ENCODE assay signal across 28 cellular contexts in genomic region chr6:30776361-30777223, GRCh38. TPM values are rescaled to one million over a fixed set of nuclear protein-coding genes. Genes with fewer than 3 reads are reported as not detected.
DNase-seq lines count a peak whose midpoint lies in the region; ATAC-seq, FAIRE-seq and TF ChIP-seq lines count a peak whose summit lies in the region.
"Had no signal": no experiment of that assay in that cellular context is flagged by ENCODE, and none has a peak within 500 bp of the region (broad histone marks: within the 10 kb centered on the region; RNA-seq: fewer than 3 reads in every experiment).

No MANE protein-coding gene starts in this region.

- TF ChIP-seq CTCF in CD14-positive monocyte (IDR thresholded peaks at IDR 0.05), result no peak
- TF ChIP-seq CTCF in RWPE1 (conservative IDR thresholded peaks at IDR 0.05; ENCODE audit: low read depth), result no peak
- TF ChIP-seq CTCF in K562 (IDR thresholded peaks at IDR 0.05 in 2 of 3, conservative IDR thresholded peaks at IDR 0.05 in 1 of 3; ENCODE audit: insufficient read depth in 2 of 3, low read depth in 1 of 3, low read length in 3 of 3), result no peak

- H3K9ac ChIP-seq in K562 (ENCODE audit: insufficient read depth in 1 of 2, low read depth in 2 of 2, low read length in 2 of 2) (no peak overlapping the region), trophoblast cell (ENCODE audit: low read length) (no peak overlapping the region)
- H3K9ac ChIP-seq: BLaER1, KMS-11 had no signal

- DNase-seq in CD14-positive monocyte (ENCODE audit: low spot score) (no peak), RWPE1 (ENCODE audit: low spot score) (no peak), K562 (ENCODE audit: extremely low read depth in 1 of 4, low spot score in 3 of 4) (no peak), trophoblast cell (no peak), AML-193 (lab: John Stamatoyannopoulos, UW) (no peak), NCI-H774 (lab: John Stamatoyannopoulos, UW) (no peak)
- DNase-seq: activated CD4-positive, alpha-beta T cell treated with anti-CD3 and anti-CD28 coated beads for 1 hour; activated CD8-positive, alpha-beta memory T cell treated with anti-CD3 and anti-CD28 coated beads for 24 hours; activated effector memory CD4-positive, alpha-beta T cell treated with anti-CD3 and anti-CD28 coated beads, Interleukin-2, amount 50 U/mL, for 16 hours; left ventricle myocardium superior; MM.1S; naive B cell; NCI-H1436 treated with DMSO at 0.1 percent for 48 hours; NCI-H446 treated with DMSO at 0.1 percent for 48 hours; occipital lobe; OCI-M1; T-helper 17 cell; transverse colon had no signal

- no peak for TF ChIP-seq POLR2A in K562 (conservative IDR thresholded peaks at IDR 0.05)

- H3K18ac ChIP-seq in trophoblast cell (ENCODE audit: low read length), result no peak overlapping the region

- H3K79me1 ChIP-seq in trophoblast cell (ENCODE audit: low read length), result peaks cover 28% of the 10 kb centered on the region

- CTCF ChIA-PET in RWPE1 (lab: Yijun Ruan, JAX) (interaction anchor here (0.6 kb wide), 2 partner anchors 139 to 574 kb away, joined by 3 read pairs; no protein-coding TSS in a partner anchor), K562 (lab: Yijun Ruan, JAX; ENCODE audit: low intra/inter-chr PET ratio) (no interaction called here)

- peaks cover 0 to 2% (median 0%) of the 10 kb centered on the region in 7 donors for H3K9me3 Mint-ChIP-seq in CD14-positive monocyte
- H3K9me3 Mint-ChIP-seq: naive B cell had no signal

- H3K79me2 ChIP-seq in K562 (ENCODE audit: control insufficient read depth, insufficient read depth, low read length), result no peaks in the 10 kb centered on the region
- peaks cover 4% of the 10 kb centered on the region for H3K79me2 ChIP-seq in trophoblast cell (ENCODE audit: control insufficient read depth, insufficient read depth, low read length, poor library complexity)

- no peaks in the 10 kb centered on the region for H4K20me1 ChIP-seq in K562 (replicated peaks; ENCODE audit: control insufficient read depth, insufficient read depth, low read length)
- H4K20me1 ChIP-seq: BLaER1 had no signal

- no peak overlapping the region for H3K23ac ChIP-seq in trophoblast cell (ENCODE audit: low read length)

- peak overlapping the region; percentile 56 for H4K91ac ChIP-seq in trophoblast cell (ENCODE audit: low read depth, low read length)

- no peak for ATAC-seq in K562
- no peak for ATAC-seq in GM21515 (IDR thresholded peaks at IDR 0.05; ENCODE audit: unreplicated experiment)
- ATAC-seq in HG03097 (IDR thresholded peaks at IDR 0.05; ENCODE audit: low FRiP score, unreplicated experiment), result no peak
- ATAC-seq: left ventricle myocardium superior, Right ventricle myocardium inferior, SK-N-SH treated with all-trans-retinoic acid at 6 μM for 48 hours, T-helper 17 cell had no signal

- peak overlapping the region; percentile 68 for H2BK12ac ChIP-seq in trophoblast cell (ENCODE audit: low read length)

- intact Hi-C loops in CD14-positive monocyte (cut with micrococcal nuclease) (loop anchor here in 1 of 2 donors (5.0 kb wide), 1 partner anchor 34 kb away; the partner anchor contains the start of genes FLOT1 and IER3), K562 (cut with micrococcal nuclease) (no loop called here)

- peaks cover 0 to 3% (median 1%) of the 10 kb centered on the region in 3 donors for H3K27me3 Mint-ChIP-seq in CD14-positive monocyte (ENCODE audit: low read depth in 3 of 3)
- H3K27me3 Mint-ChIP-seq: T-helper 17 cell had no signal

- no peak overlapping the region for H3K4me3 Mint-ChIP-seq in CD14-positive monocyte
- H3K4me3 Mint-ChIP-seq: naive B cell had no signal

- H3K9me3 ChIP-seq in K562 (replicated peaks; ENCODE audit: control insufficient read depth, insufficient read depth, low read depth, low read length), result no peaks in the 10 kb centered on the region
- H3K9me3 ChIP-seq in trophoblast cell (ENCODE audit: insufficient read depth, low read depth, low read length), result no peaks in the 10 kb centered on the region
- H3K9me3 ChIP-seq: BLaER1, transverse colon had no signal

- in situ Hi-C loops in K562 (cut with MboI), result no loop called here

- H3K36me3 ChIP-seq in K562 (ENCODE audit: control insufficient read depth, insufficient read depth, low read length) (no peaks in the 10 kb centered on the region), trophoblast cell (ENCODE audit: control insufficient read depth in 1 of 2, insufficient read depth in 2 of 2, low read length in 2 of 2) (peaks cover 0 to 2% of the 10 kb centered on the region in 2 experiments)
- H3K36me3 ChIP-seq: BLaER1, transverse colon had no signal

- H3K4me1 ChIP-seq in K562 (replicated peaks in 1 of 2; ENCODE audit: control insufficient read depth in 2 of 2, insufficient read depth in 2 of 2, low read length in 2 of 2) (peaks cover 7 to 13% of the 10 kb centered on the region in 2 experiments; a peak in 4 of 5 replicates), trophoblast cell (ENCODE audit: control insufficient read depth in 1 of 2, insufficient read depth in 2 of 2, low read length in 2 of 2) (peaks cover 22 to 25% of the 10 kb centered on the region in 2 experiments)

- H2BK120ac ChIP-seq in trophoblast cell (ENCODE audit: insufficient read depth, low read length, poor library complexity), result peak overlapping the region; percentile 60

- no peak overlapping the region for H4K8ac ChIP-seq in trophoblast cell (ENCODE audit: low read depth, low read length)

- H3K27me3 ChIP-seq in K562 (ENCODE audit: control insufficient read depth in 2 of 2, insufficient read depth in 2 of 2, low read length in 2 of 2) (no peaks in the 10 kb centered on the region), trophoblast cell (ENCODE audit: insufficient read depth, low read length) (no peaks in the 10 kb centered on the region)
- H3K27me3 ChIP-seq: BLaER1, transverse colon had no signal

- no peak overlapping the region for H4K12ac ChIP-seq in trophoblast cell (ENCODE audit: low read depth, low read length)

- FAIRE-seq in K562 (lab: Jason Lieb, UNC), result no peak
- FAIRE-seq: D721Med, endothelial cell of umbilical vein, H54, islet of Langerhans had no signal

- no peak overlapping the region for H3K14ac ChIP-seq in trophoblast cell (ENCODE audit: low read length)

- peak overlapping the region in 4 of 7 donors; percentile 4 to 58 (median 48) for H3K27ac Mint-ChIP-seq in CD14-positive monocyte
- H3K27ac Mint-ChIP-seq: naive B cell, T-helper 17 cell had no signal

- H3K27ac ChIP-seq in RWPE1, result peak overlapping the region; percentile 82
- H3K27ac ChIP-seq in K562 (ENCODE audit: extremely low read depth, low read depth, low read length), result no peak overlapping the region
- no peak overlapping the region for H3K27ac ChIP-seq in trophoblast cell (ENCODE audit: low read depth, low read length)
- H3K27ac ChIP-seq: BLaER1, KMS-11 had no signal

- H3K4ac ChIP-seq in trophoblast cell (ENCODE audit: low read depth, low read length), result no peak overlapping the region

- H2BK5ac ChIP-seq in trophoblast cell (ENCODE audit: low read depth, low read length, poor library complexity), result no peak overlapping the region

- no peak overlapping the region for H3K4me2 ChIP-seq in K562 (ENCODE audit: insufficient read depth, low read length)
- no peak overlapping the region for H3K4me2 ChIP-seq in trophoblast cell (ENCODE audit: low read length)
- H3K4me2 ChIP-seq: BLaER1, KMS-11 had no signal

- H3K36me3 Mint-ChIP-seq in CD14-positive monocyte, result peaks cover 4 to 13% of the 10 kb centered on the region in 2 donors
- H3K36me3 Mint-ChIP-seq: naive B cell had no signal

- WGBS in K562 (ENCODE audit: insufficient coverage, low coverage, missing lambda C conversion rate), result 86% methylated on average over 5 of the region's 5 CpGs
- WGBS in trophoblast cell (ENCODE audit: extremely low coverage, insufficient coverage, insufficient read length), result no CpG with 5 or more reads among the region's 5 CpGs

- H3K9me1 ChIP-seq in K562 (ENCODE audit: control insufficient read depth, insufficient read depth, low read length), result no peaks in the 10 kb centered on the region

- peaks cover 61% of the 10 kb centered on the region for H3K4me1 Mint-ChIP-seq in CD14-positive monocyte

- no peak for TF ChIP-seq RAD21 in K562 (CRISPR knock-in tag; conservative IDR thresholded peaks at IDR 0.05 in 1 of 2, IDR thresholded peaks at IDR 0.05 in 1 of 2)

- POLR2A ChIA-PET in RWPE1 (lab: Yijun Ruan, JAX; ENCODE audit: low non-redundant PET), result no interaction called here
- POLR2A ChIA-PET in K562 (lab: Yijun Ruan, JAX), result interaction anchor here (0.6 to 1.2 kb wide), 9 partner anchors 8 to 219 kb away, joined by 3 to 5 read pairs (median 3); partner anchors contain the start of gene MDC1

- peak overlapping the region; percentile 7; the same call in 1 of the 2 replicates for H2AFZ ChIP-seq in K562 (ENCODE audit: low read depth, low read length)
- H2AFZ ChIP-seq in trophoblast cell (ENCODE audit: insufficient read depth, low read length, poor library complexity), result no peak overlapping the region

- H3K4me3 ChIP-seq in K562 (no peak overlapping the region), trophoblast cell (ENCODE audit: low read depth, low read length) (no peak overlapping the region)
- H3K4me3 ChIP-seq: BLaER1, transverse colon had no signal

- BruUV-seq in K562 (replicated peaks; lab: Mats Ljungman, UMichigan), result no TSS peak

- TF ChIP-seq EP300 in K562 (IDR thresholded peaks at IDR 0.05; ENCODE audit: low read length), result no peak

- no peak overlapping the region for H2AK5ac ChIP-seq in trophoblast cell (ENCODE audit: low read length)

RNA-seq across cellular contexts. Expression of gene IER3, which starts 32.2 kb away (rescaled TPM):
- polyA plus RNA-seq in CD14-positive monocyte (10 to 100 TPM; 30.6 to 53.2 TPM), K562 (2011; rRNA removed) (8.8 and 11.5 TPM in 2 replicates), K562 (2014; fragmentation: Illumina TruSeq; extraction: Trizol) (11.4 and 12.5 TPM in 2 replicates), K562 (2014; fragmentation: Nextera tagmentation; extraction: Ambion mirVana) (1 to 10 TPM; 1.5 to 1.7 TPM), K562 (2014; rRNA removed) (26.0 and 30.0 TPM in 2 replicates)
- total RNA-seq in K562 (2011; cell fraction: chromatin; rRNA removed; ENCODE audit: low replicate concordance), result 15.2 and 21.4 TPM in 2 replicates
- 22.4 and 29.0 TPM in 2 replicates for total RNA-seq in K562 (2011; cell fraction: nucleolus; rRNA removed)
- 21.0 and 27.1 TPM in 2 replicates for total RNA-seq in K562 (2011; cell fraction: nucleoplasm; rRNA removed)
- total RNA-seq in K562 (2014; rRNA removed) (18.7 and 24.7 TPM in 2 replicates), K562 (2014; rRNA removed; fragmentation: Illumina TruSeq; extraction: Trizol) (8.0 and 8.2 TPM in 2 replicates), K562 (2015; rRNA removed; fragmentation: Illumina TruSeq; extraction: Trizol) (13.0 and 15.1 TPM in 2 replicates), K562 (2021) (23.4 and 24.1 TPM in 2 replicates)
- 9.9 and 20.6 TPM in 2 replicates for polyA plus RNA-seq in K562 (2011; cell fraction: cytosol; rRNA removed)
- 25.7 and 32.6 TPM in 2 replicates for polyA plus RNA-seq in K562 (2011; cell fraction: nucleus; rRNA removed)
- 30.7 and 77.8 TPM in 2 replicates for polyA plus RNA-seq in K562 (2012)
- polyA minus RNA-seq in K562 (2011; rRNA and poly(A)+ RNA removed), result 3.8 and 6.5 TPM in 2 replicates
- polyA minus RNA-seq in K562 (2011; cell fraction: cytosol; rRNA and poly(A)+ RNA removed), result 5.3 and 6.8 TPM in 2 replicates
- polyA minus RNA-seq in K562 (2011; cell fraction: nucleus; rRNA and poly(A)+ RNA removed), result 9.7 and 12.9 TPM in 2 replicates
- polyA plus RNA-seq in trophoblast cell (2013), result 366 and 374 TPM in 2 replicates

RNA-seq across cellular contexts. Expression of gene FLOT1, which starts 34.1 kb away (rescaled TPM):
- polyA plus RNA-seq in CD14-positive monocyte, result 100 to 1,000 TPM; 124 to 153 TPM
- 164 and 277 TPM in 2 replicates for total RNA-seq in K562 (2011; cell fraction: chromatin; rRNA removed; ENCODE audit: low replicate concordance)
- total RNA-seq in K562 (2011; cell fraction: nucleolus; rRNA removed), result 152 and 165 TPM in 2 replicates
- 155 and 194 TPM in 2 replicates for total RNA-seq in K562 (2011; cell fraction: nucleoplasm; rRNA removed)
- 118 and 131 TPM in 2 replicates for total RNA-seq in K562 (2014; rRNA removed)
- 84.7 and 84.8 TPM in 2 replicates for total RNA-seq in K562 (2014; rRNA removed; fragmentation: Illumina TruSeq; extraction: Trizol)
- total RNA-seq in K562 (2015; rRNA removed; fragmentation: Illumina TruSeq; extraction: Trizol), result 101 and 102 TPM in 2 replicates
- 124 and 127 TPM in 2 replicates for total RNA-seq in K562 (2021)
- 131 and 154 TPM in 2 replicates for polyA plus RNA-seq in K562 (2011; rRNA removed)
- polyA plus RNA-seq in K562 (2011; cell fraction: cytosol; rRNA removed), result 144 and 149 TPM in 2 replicates
- polyA plus RNA-seq in K562 (2011; cell fraction: nucleus; rRNA removed), result 209 and 233 TPM in 2 replicates
- polyA plus RNA-seq in K562 (2012), result 135 and 272 TPM in 2 replicates
- 138 and 144 TPM in 2 replicates for polyA plus RNA-seq in K562 (2014; fragmentation: Illumina TruSeq; extraction: Trizol)
- polyA plus RNA-seq in K562 (2014; fragmentation: Nextera tagmentation; extraction: Ambion mirVana), result 10 to 100 TPM; 11.7 to 12.0 TPM
- polyA plus RNA-seq in K562 (2014; rRNA removed), result 149 and 174 TPM in 2 replicates
- 122 and 132 TPM in 2 replicates for polyA minus RNA-seq in K562 (2011; rRNA and poly(A)+ RNA removed)
- polyA minus RNA-seq in K562 (2011; cell fraction: cytosol; rRNA and poly(A)+ RNA removed), result 72.2 and 76.2 TPM in 2 replicates
- polyA minus RNA-seq in K562 (2011; cell fraction: nucleus; rRNA and poly(A)+ RNA removed), result 38.5 and 58.5 TPM in 2 replicates
- 66.9 and 72.1 TPM in 2 replicates for polyA plus RNA-seq in trophoblast cell (2013)

RNA-seq across cellular contexts. Expression of gene TUBB, which starts 56.4 kb away (rescaled TPM):
- polyA plus RNA-seq in CD14-positive monocyte, result 10 to 100 TPM; 48.4 to 57.0 TPM
- 127 and 264 TPM in 2 replicates for total RNA-seq in K562 (2011; cell fraction: chromatin; rRNA removed; ENCODE audit: low replicate concordance)
- 272 and 276 TPM in 2 replicates for total RNA-seq in K562 (2011; cell fraction: nucleolus; rRNA removed)
- total RNA-seq in K562 (2011; cell fraction: nucleoplasm; rRNA removed), result 270 and 313 TPM in 2 replicates
- 1,062 and 1,409 TPM in 2 replicates for total RNA-seq in K562 (2014; rRNA removed)
- 863 and 971 TPM in 2 replicates for total RNA-seq in K562 (2014; rRNA removed; fragmentation: Illumina TruSeq; extraction: Trizol)
- 1,443 and 1,478 TPM in 2 replicates for total RNA-seq in K562 (2015; rRNA removed; fragmentation: Illumina TruSeq; extraction: Trizol)
- total RNA-seq in K562 (2021), result 1,495 and 1,529 TPM in 2 replicates
- 2,369 and 2,705 TPM in 2 replicates for polyA plus RNA-seq in K562 (2011; rRNA removed)
- polyA plus RNA-seq in K562 (2011; cell fraction: cytosol; rRNA removed), result 2,776 and 3,265 TPM in 2 replicates
- polyA plus RNA-seq in K562 (2011; cell fraction: nucleus; rRNA removed), result 619 and 708 TPM in 2 replicates
- polyA plus RNA-seq in K562 (2012), result 1,523 and 1,878 TPM in 2 replicates
- polyA plus RNA-seq in K562 (2014; fragmentation: Illumina TruSeq; extraction: Trizol), result 2,541 and 2,870 TPM in 2 replicates
- polyA plus RNA-seq in K562 (2014; fragmentation: Nextera tagmentation; extraction: Ambion mirVana), result 1,000 to 10,000 TPM; 1,106 to 1,864 TPM
- 1,462 and 1,903 TPM in 2 replicates for polyA plus RNA-seq in K562 (2014; rRNA removed)
- 1,764 and 2,070 TPM in 2 replicates for polyA minus RNA-seq in K562 (2011; rRNA and poly(A)+ RNA removed)
- polyA minus RNA-seq in K562 (2011; cell fraction: cytosol; rRNA and poly(A)+ RNA removed), result 880 and 960 TPM in 2 replicates
- polyA minus RNA-seq in K562 (2011; cell fraction: nucleus; rRNA and poly(A)+ RNA removed), result 140 and 261 TPM in 2 replicates
- 1,464 and 1,542 TPM in 2 replicates for polyA plus RNA-seq in trophoblast cell (2013)

RNA-seq across cellular contexts. Expression of gene MDC1, which starts 59.5 kb away (rescaled TPM):
- polyA plus RNA-seq in CD14-positive monocyte (under 1 TPM; 0.27 to 0.34 TPM), K562 (2011; rRNA removed) (21.5 and 55.8 TPM in 2 replicates), K562 (2014; fragmentation: Illumina TruSeq; extraction: Trizol) (72.9 and 95.4 TPM in 2 replicates), K562 (2014; fragmentation: Nextera tagmentation; extraction: Ambion mirVana) (1 to 10 TPM; 8.2 to 8.8 TPM), K562 (2014; rRNA removed) (31.3 and 35.0 TPM in 2 replicates)
- 79.5 and 80.7 TPM in 2 replicates for total RNA-seq in K562 (2011; cell fraction: chromatin; rRNA removed; ENCODE audit: low replicate concordance)
- total RNA-seq in K562 (2011; cell fraction: nucleolus; rRNA removed), result 47.5 and 50.5 TPM in 2 replicates
- total RNA-seq in K562 (2011; cell fraction: nucleoplasm; rRNA removed), result 62.0 and 85.1 TPM in 2 replicates
- total RNA-seq in K562 (2014; rRNA removed) (15.7 and 24.3 TPM in 2 replicates), K562 (2014; rRNA removed; fragmentation: Illumina TruSeq; extraction: Trizol) (20.0 and 25.5 TPM in 2 replicates), K562 (2015; rRNA removed; fragmentation: Illumina TruSeq; extraction: Trizol) (15.6 and 18.2 TPM in 2 replicates), K562 (2021) (96.8 and 114 TPM in 2 replicates)
- 28.0 and 35.1 TPM in 2 replicates for polyA plus RNA-seq in K562 (2011; cell fraction: cytosol; rRNA removed)
- 105 and 141 TPM in 2 replicates for polyA plus RNA-seq in K562 (2011; cell fraction: nucleus; rRNA removed)
- 68.1 and 105 TPM in 2 replicates for polyA plus RNA-seq in K562 (2012)
- polyA minus RNA-seq in K562 (2011; rRNA and poly(A)+ RNA removed), result 24.0 and 34.6 TPM in 2 replicates
- polyA minus RNA-seq in K562 (2011; cell fraction: cytosol; rRNA and poly(A)+ RNA removed), result 56.9 and 94.9 TPM in 2 replicates
- 16.4 and 27.8 TPM in 2 replicates for polyA minus RNA-seq in K562 (2011; cell fraction: nucleus; rRNA and poly(A)+ RNA removed)
- 29.1 and 32.3 TPM in 2 replicates for polyA plus RNA-seq in trophoblast cell (2013)

Comparison
In these comparisons a context has a peak if more than half of its experiments do, and no peak if none do; other contexts are left out.
1. RNA of gene TUBB, which starts 56.4 kb away (polyA plus RNA-seq): 619 to 3,265 TPM in K562; 48.4 to 57.0 TPM in CD14-positive monocyte; every median in the first group is over 10 times any median in the second.